ENCODE assay signal across 34 cellular contexts in genomic region chr7:13447637-13448036, GRCh38.
"Had no signal": no experiment of that assay in that cellular context is flagged by ENCODE, and none has a peak within 500 bp of the region (broad histone marks: within the 10 kb centered on the region; RNA-seq: fewer than 3 reads in every experiment).

No MANE protein-coding gene starts in this region.

- H3K4me3 ChIP-seq: adrenal gland, ascending aorta, breast epithelium, cardiac muscle cell, coronary artery, dorsolateral prefrontal cortex had no signal

- H3K27ac Mint-ChIP-seq: activated B cell treated with CpG ODN at 0.5 μM for 24 hours; activated CD8-positive, alpha-beta T cell treated with anti-CD3 and anti-CD28 coated beads for 36 hours; activated naive CD4-positive, alpha-beta T cell treated with anti-CD3 and anti-CD28 coated beads for 36 hours; activated naive CD4-positive, alpha-beta T cell treated with anti-CD3 and anti-CD28 coated beads, Interleukin-2, amount 50 U/mL, for 24 hours; activated naive CD8-positive, alpha-beta T cell treated with anti-CD3 and anti-CD28 coated beads for 36 hours; activated naive CD8-positive, alpha-beta T cell treated with anti-CD3 and anti-CD28 coated beads, Interleukin-2, amount 50 U/mL, for 24 hours; activated T-helper 1 cell treated with anti-CD3 and anti-CD28 coated beads, Interleukin-12 subunit alpha, Interleukin-12 subunit beta, Interleukin-2, Interleukin-4 antibody, amounts not matched to agents 30 ng/mL and 10 ng/mL and 1 ng/mL, durations not matched to agents 14 hours and 24 hours and 36 hours; activated T-helper 2 cell treated with anti-CD3 and anti-CD28 coated beads, Interferon-gamma antibody, Interleukin-2, Interleukin-4, amounts not matched to agents 10 μg/mL and 5 μg/mL and 100 μg/mL, durations not matched to agents 14 hours and 24 hours and 36 hours; brain; dendritic cell treated with granulocyte-macrophage colony-stimulating factor and Interleukin-4, amounts not matched to agents 40 ng/mL and 50 ng/mL, for 4 days; endodermal cell; T-helper 17 cell; T-helper 2 cell treated with Interferon-gamma antibody and Interleukin-4, amounts not matched to agents 5 μg/mL and 100 μg/mL, for 36 hours had no signal

- H3K9me3 Mint-ChIP-seq: activated naive CD4-positive, alpha-beta T cell treated with anti-CD3 and anti-CD28 coated beads, Interleukin-2, amount 50 U/mL, for 24 hours; activated naive CD8-positive, alpha-beta T cell treated with anti-CD3 and anti-CD28 coated beads for 36 hours; activated naive CD8-positive, alpha-beta T cell treated with anti-CD3 and anti-CD28 coated beads, Interleukin-2, amount 50 U/mL, for 24 hours; endodermal cell had no signal

- H3K36me3 ChIP-seq: adrenal gland, ascending aorta, breast epithelium, cardiac muscle cell, WERI-Rb-1 had no signal

- ATAC-seq: activated CD4-positive, CD25-positive, alpha-beta regulatory T cell treated with anti-CD3 and anti-CD28 coated beads, Interleukin-2, amount 50 U/mL, for 24 hours; activated CD8-positive, alpha-beta T cell treated with anti-CD3 and anti-CD28 coated beads for 36 hours; activated naive CD8-positive, alpha-beta T cell treated with anti-CD3 and anti-CD28 coated beads, Interleukin-2, amount 50 U/mL, for 24 hours; esophagus mucosa; T-helper 17 cell had no signal

- H3K9me3 ChIP-seq: adrenal gland, ascending aorta, breast epithelium had no signal

- H3K36me3 Mint-ChIP-seq: activated naive CD4-positive, alpha-beta T cell treated with anti-CD3 and anti-CD28 coated beads, Interleukin-2, amount 50 U/mL, for 24 hours; activated naive CD8-positive, alpha-beta T cell treated with anti-CD3 and anti-CD28 coated beads for 36 hours; brain had no signal

- H3K27ac ChIP-seq: adrenal gland, ascending aorta, breast epithelium, cardiac muscle cell, coronary artery, dorsolateral prefrontal cortex, WERI-Rb-1 had no signal

- H3K4me1 Mint-ChIP-seq: activated B cell treated with CpG ODN at 0.5 μM for 24 hours; activated naive CD4-positive, alpha-beta T cell treated with anti-CD3 and anti-CD28 coated beads, Interleukin-2, amount 50 U/mL, for 24 hours; activated naive CD8-positive, alpha-beta T cell treated with anti-CD3 and anti-CD28 coated beads for 36 hours; activated naive CD8-positive, alpha-beta T cell treated with anti-CD3 and anti-CD28 coated beads, Interleukin-2, amount 50 U/mL, for 24 hours; brain; endodermal cell; T-helper 17 cell had no signal

- H3K4me1 ChIP-seq: adrenal gland, ascending aorta, breast epithelium had no signal

- H3K27me3 Mint-ChIP-seq: activated B cell treated with CpG ODN at 0.5 μM for 24 hours; activated CD8-positive, alpha-beta T cell treated with anti-CD3 and anti-CD28 coated beads for 36 hours; activated naive CD4-positive, alpha-beta T cell treated with anti-CD3 and anti-CD28 coated beads, Interleukin-2, amount 50 U/mL, for 24 hours; activated naive CD8-positive, alpha-beta T cell treated with anti-CD3 and anti-CD28 coated beads for 36 hours; activated naive CD8-positive, alpha-beta T cell treated with anti-CD3 and anti-CD28 coated beads, Interleukin-2, amount 50 U/mL, for 24 hours; dendritic cell treated with granulocyte-macrophage colony-stimulating factor and Interleukin-4, amounts not matched to agents 40 ng/mL and 50 ng/mL, for 4 days; T-helper 17 cell had no signal

- H3K27me3 ChIP-seq: adrenal gland, ascending aorta, breast epithelium, cardiac muscle cell, dorsolateral prefrontal cortex had no signal

- H3K4me3 Mint-ChIP-seq: activated B cell treated with CpG ODN at 0.5 μM for 24 hours; activated CD8-positive, alpha-beta T cell treated with anti-CD3 and anti-CD28 coated beads for 36 hours; activated naive CD4-positive, alpha-beta T cell treated with anti-CD3 and anti-CD28 coated beads for 36 hours; activated naive CD4-positive, alpha-beta T cell treated with anti-CD3 and anti-CD28 coated beads, Interleukin-2, amount 50 U/mL, for 24 hours; activated naive CD8-positive, alpha-beta T cell treated with anti-CD3 and anti-CD28 coated beads for 36 hours; activated naive CD8-positive, alpha-beta T cell treated with anti-CD3 and anti-CD28 coated beads, Interleukin-2, amount 50 U/mL, for 24 hours; activated T-helper 1 cell treated with anti-CD3 and anti-CD28 coated beads, Interleukin-12 subunit alpha, Interleukin-12 subunit beta, Interleukin-2, Interleukin-4 antibody, amounts not matched to agents 30 ng/mL and 10 ng/mL and 1 ng/mL, durations not matched to agents 14 hours and 24 hours and 36 hours; brain; dendritic cell treated with granulocyte-macrophage colony-stimulating factor and Interleukin-4, amounts not matched to agents 40 ng/mL and 50 ng/mL, for 4 days; endodermal cell; T-helper 17 cell; T-helper 2 cell treated with Interferon-gamma antibody and Interleukin-4, amounts not matched to agents 5 μg/mL and 100 μg/mL, for 36 hours had no signal

- DNase-seq: activated B cell treated with CpG ODN at 0.5 μM for 24 hours; activated CD4-positive, alpha-beta T cell treated with anti-CD3 and anti-CD28 coated beads for 48 hours; activated CD4-positive, alpha-beta T cell treated with anti-CD3 and anti-CD28 coated beads, Interleukin-2, amount 50 U/mL, for 1 hour; activated CD4-positive, alpha-beta T cell treated with anti-CD3 and anti-CD28 coated beads, Interleukin-2, amount 50 U/mL, for 48 hours; activated CD8-positive, alpha-beta memory T cell treated with anti-CD3 and anti-CD28 coated beads for 24 hours; activated CD8-positive, alpha-beta T cell treated with anti-CD3 and anti-CD28 coated beads for 36 hours; activated effector memory CD4-positive, alpha-beta T cell treated with anti-CD3 and anti-CD28 coated beads, Interleukin-2, amount 50 U/mL, for 16 hours; activated naive CD4-positive, alpha-beta T cell treated with anti-CD3 and anti-CD28 coated beads for 36 hours; activated naive CD8-positive, alpha-beta T cell treated with anti-CD3 and anti-CD28 coated beads for 36 hours; activated naive CD8-positive, alpha-beta T cell treated with anti-CD3 and anti-CD28 coated beads, Interleukin-2, amount 50 U/mL, for 24 hours; activated T-cell treated with anti-CD3 and anti-CD28 coated beads, Interleukin-2, amount 50 U/mL, for 48 hours; adrenal gland; amygdala; central memory CD4-positive, alpha-beta T cell; dorsolateral prefrontal cortex; effector memory CD4-positive, alpha-beta T cell; endodermal cell; foreskin fibroblast; T-helper 1 cell; T-helper 17 cell; T1000; WERI-Rb-1 had no signal
